In the genomic region with DNA sequence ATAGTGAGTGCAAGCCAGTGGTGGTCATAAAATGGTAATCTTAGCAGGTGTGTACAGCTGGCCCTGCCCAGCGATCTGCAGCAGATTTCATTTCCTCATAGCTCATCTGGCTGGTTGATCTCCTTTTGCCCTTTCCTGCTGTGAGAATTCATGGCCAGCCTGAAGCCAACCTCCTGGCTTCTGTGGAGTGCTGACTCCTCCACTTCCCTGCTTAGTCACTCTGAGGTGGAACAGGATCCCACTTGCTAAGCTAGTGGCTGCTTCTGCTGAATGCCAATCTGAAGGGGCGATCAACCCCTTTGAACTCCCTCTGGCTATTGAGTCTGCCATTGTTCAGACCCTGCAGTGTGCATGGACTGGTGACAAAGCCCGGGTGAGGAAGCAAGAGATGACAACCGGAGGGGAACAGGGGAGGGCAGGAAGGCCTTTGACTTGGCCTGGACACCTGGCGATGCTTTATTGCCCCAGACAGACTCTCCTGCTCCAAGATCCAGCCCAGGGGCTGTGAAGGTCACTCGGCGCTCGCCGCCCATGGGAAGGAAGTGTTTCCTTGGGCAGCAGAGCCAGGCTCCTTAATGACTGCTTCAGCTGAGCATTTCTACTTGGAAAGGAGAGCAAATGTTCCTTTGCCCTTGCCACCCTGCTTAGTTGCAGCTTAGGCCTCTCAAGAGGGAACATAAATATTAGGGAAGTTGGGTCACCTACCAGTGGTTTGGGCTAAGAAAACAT, we compare ENCODE assay signal across 9 cellular contexts.
DNase-seq lines count a peak whose midpoint lies in the region; ATAC-seq and TF ChIP-seq lines count a peak whose summit lies in the region.
"Had no signal": no experiment of that assay in that cellular context is flagged by ENCODE, and none has a peak within 500 bp of the region (broad histone marks: within the 10 kb centered on the region; RNA-seq: fewer than 3 reads in every experiment).

No MANE protein-coding gene starts in this region.

- TF ChIP-seq CTCF in kidney epithelial cell (IDR thresholded peaks at IDR 0.05; ENCODE audit: insufficient read depth, low read length, poor library complexity, severe bottlenecking), result no peak

- no peaks in the 10 kb centered on the region for H3K36me3 ChIP-seq in kidney epithelial cell (ENCODE audit: control insufficient read depth, insufficient read depth, low read length)

- no peak overlapping the region for H3K4me3 ChIP-seq in kidney epithelial cell (ENCODE audit: low read depth, low read length)

- H3K27me3 ChIP-seq in kidney epithelial cell (ENCODE audit: control insufficient read depth, insufficient read depth, low read length), result no peaks in the 10 kb centered on the region

- DNase-seq in A172 (ENCODE audit: low spot score) (peak; percentile 59), HCEC 1CT (peak; percentile 37), UCSD-AML1 (lab: John Stamatoyannopoulos, UW; ENCODE audit: unreplicated experiment) (peak; percentile 33), kidney epithelial cell (ENCODE audit: low read depth) (peak; percentile 74), cerebellar nuclear complex (lab: John Stamatoyannopoulos, UW) (no peak), NCI-H526 treated with DMSO at 0.1 percent for 48 hours (lab: John Stamatoyannopoulos, UW) (no peak), NOMO-1 treated with DMSO at 0.1 percent for 48 hours (lab: John Stamatoyannopoulos, UW; ENCODE audit: unreplicated experiment) (no peak)
- DNase-seq: SIG-M5 had no signal

- no peak for ATAC-seq in GM18867 (IDR thresholded peaks at IDR 0.05; ENCODE audit: unreplicated experiment)

Comparison
In these comparisons a context has a peak if more than half of its experiments do, and no peak if none do; other contexts are left out.
1. DNase-seq: peak in A172 (single experiment), HCEC 1CT (single experiment), UCSD-AML1 (single experiment) and kidney epithelial cell (single experiment); none in cerebellar nuclear complex (0 of 2), NCI-H526 treated with DMSO at 0.1 percent for 48 hours (single experiment) and NOMO-1 treated with DMSO at 0.1 percent for 48 hours (single experiment).